Comparison of ENCODE assay signal across 8 cellular contexts in the genomic region with DNA sequence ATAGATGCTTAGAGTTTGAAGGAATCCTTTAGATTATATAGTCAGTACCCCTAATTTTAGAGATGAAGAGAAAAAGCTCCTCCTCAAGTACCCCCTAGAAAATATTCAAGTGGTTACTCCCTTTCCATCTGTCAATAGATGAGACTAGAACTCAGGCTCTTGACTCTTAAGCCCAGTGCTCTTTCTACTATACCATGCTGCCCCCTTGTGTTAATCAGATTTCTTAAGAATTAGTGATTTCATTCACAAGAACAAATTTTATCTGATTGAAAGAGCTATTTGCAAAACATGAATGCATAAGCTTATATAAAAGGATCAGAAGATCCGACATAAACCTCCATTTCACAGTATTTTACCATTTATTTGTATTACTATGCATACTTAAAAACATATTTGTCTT.
A peak's percentile ranks its signal among the peaks of the same experiment; 100 is the strongest.
DNase-seq lines count a peak whose midpoint lies in the region; ATAC-seq and TF ChIP-seq lines count a peak whose summit lies in the region.

No MANE protein-coding gene starts in this region.

- no peaks in the 10 kb centered on the region for H3K27me3 Mint-ChIP-seq in stimulated activated naive CD8-positive, alpha-beta T cell treated with anti-CD3 and anti-CD28 coated beads, Interleukin-15, amount 100 ng/mL, for 72 hours

- no peak overlapping the region for H3K27ac Mint-ChIP-seq in stimulated activated naive CD8-positive, alpha-beta T cell treated with anti-CD3 and anti-CD28 coated beads, Interleukin-15, amount 100 ng/mL, for 72 hours

- peak; percentile 39 for TF ChIP-seq CTCF in GM10266 (IDR thresholded peaks at IDR 0.05; ENCODE audit: control insufficient read depth, insufficient read depth, low read depth, missing control alignments)

- DNase-seq in GM10266 (ENCODE audit: extremely low spot score) (no peak), MV-4-11 (lab: John Stamatoyannopoulos, UW) (peak; percentile 29), SKM-1 treated with dmso at 0.1 percent for 144 hours (lab: John Stamatoyannopoulos, UW; ENCODE audit: unreplicated experiment) (peak; percentile 38), iris pigment epithelial cell (ENCODE audit: low read depth) (peak; percentile 62), epidermal melanocyte (ENCODE audit: insufficient read length, low spot score) (no peak)
- DNase-seq in stimulated activated naive CD8-positive, alpha-beta T cell treated with anti-CD3 and anti-CD28 coated beads, Interleukin-15, amount 100 ng/mL, for 72 hours: no peak
- no peak for DNase-seq in stimulated activated CD4-positive, alpha-beta T cell treated with anti-CD3 and anti-CD28 coated beads, Interleukin-15, amount 100 ng/mL, for 24 hours

- ATAC-seq in HG02763 (IDR thresholded peaks at IDR 0.05; ENCODE audit: unreplicated experiment): no peak
- ATAC-seq in stimulated activated naive CD8-positive, alpha-beta T cell treated with anti-CD3 and anti-CD28 coated beads, Interleukin-15, amount 100 ng/mL, for 72 hours: no peak

- no peak overlapping the region for H3K4me3 Mint-ChIP-seq in stimulated activated naive CD8-positive, alpha-beta T cell treated with anti-CD3 and anti-CD28 coated beads, Interleukin-15, amount 100 ng/mL, for 72 hours

- no peaks in the 10 kb centered on the region for H3K9me3 Mint-ChIP-seq in stimulated activated naive CD8-positive, alpha-beta T cell treated with anti-CD3 and anti-CD28 coated beads, Interleukin-15, amount 100 ng/mL, for 72 hours

- H3K4me1 Mint-ChIP-seq in stimulated activated naive CD8-positive, alpha-beta T cell treated with anti-CD3 and anti-CD28 coated beads, Interleukin-15, amount 100 ng/mL, for 72 hours: no peaks in the 10 kb centered on the region

Comparison
In these comparisons a context has a peak if more than half of its experiments do, and no peak if none do; other contexts are left out.
1. DNase-seq: peak in MV-4-11 (single experiment), SKM-1 treated with dmso at 0.1 percent for 144 hours (single experiment) and iris pigment epithelial cell (single experiment); none in GM10266 (single experiment), epidermal melanocyte (single experiment), stimulated activated naive CD8-positive, alpha-beta T cell treated with anti-CD3 and anti-CD28 coated beads, Interleukin-15, amount 100 ng/mL, for 72 hours (0 of 2) and stimulated activated CD4-positive, alpha-beta T cell treated with anti-CD3 and anti-CD28 coated beads, Interleukin-15, amount 100 ng/mL, for 24 hours (single experiment).